ENCODE assay signal across 8 cellular contexts in genomic region chr16:3022697-3023414, GRCh38. TPM values are rescaled to one million over a fixed set of nuclear protein-coding genes. Genes with fewer than 3 reads are reported as not detected.
A peak's percentile ranks its signal among the peaks of the same experiment; 100 is the strongest.
DNase-seq lines count a peak whose midpoint lies in the region; ATAC-seq and TF ChIP-seq lines count a peak whose summit lies in the region.

No MANE protein-coding gene starts in this region.

- intact Hi-C loops in activated CD4-positive, alpha-beta memory T cell treated with anti-CD3 and anti-CD28 coated beads for 36 hours (cut with micrococcal nuclease) = loop anchor here (2.0 to 5.0 kb wide), 3 partner anchors 78 to 239 kb away; partner anchors contain the start of gene FLYWCH1

- TF ChIP-seq CTCF in gastroesophageal sphincter (IDR thresholded peaks at IDR 0.05) = no peak

- CTCF ChIA-PET in activated CD4-positive, alpha-beta memory T cell treated with anti-CD3 and anti-CD28 coated beads for 36 hours (lab: Charles Lee) = interaction anchor here (0.7 to 17.0 kb wide), 7 partner anchors 7 to 166 kb away, joined by 3 to 412 read pairs (median 3); partner anchors contain the start of gene CLDN9

- no peaks in the 10 kb centered on the region for H3K9me3 ChIP-seq in gastroesophageal sphincter
- no peaks in the 10 kb centered on the region for H3K9me3 ChIP-seq in skeletal muscle satellite cell (replicated peaks; ENCODE audit: low read length)

- H3K4me2 ChIP-seq in skeletal muscle satellite cell (ENCODE audit: low read length) = peak overlapping the region; percentile 96

- peaks cover 47% of the 10 kb centered on the region for H3K4me1 Mint-ChIP-seq in activated CD4-positive, alpha-beta memory T cell treated with anti-CD3 and anti-CD28 coated beads for 36 hours (ENCODE audit: low read depth)

- 0% methylated on average over 1 to 3 of the region's 8 CpGs for WGBS in gastroesophageal sphincter (ENCODE audit: low coverage in 1 of 2), 2 donors

- H3K4me1 ChIP-seq in gastroesophageal sphincter (peaks cover 0 to 67% (median 25%) of the 10 kb centered on the region in 3 donors), skeletal muscle satellite cell (ENCODE audit: control insufficient read depth, insufficient read depth, low read length) (peaks cover 21% of the 10 kb centered on the region)

- H3K36me3 ChIP-seq in gastroesophageal sphincter (peaks cover 0 to 22% of the 10 kb centered on the region in 2 donors), skeletal muscle satellite cell (ENCODE audit: insufficient read depth, low read length) (peaks cover 29% of the 10 kb centered on the region)

- no peaks in the 10 kb centered on the region for H3K27me3 Mint-ChIP-seq in activated CD4-positive, alpha-beta memory T cell treated with anti-CD3 and anti-CD28 coated beads for 36 hours

- H3K4me3 ChIP-seq in gastroesophageal sphincter (peak overlapping the region; percentile 60 to 81), skeletal muscle satellite cell (ENCODE audit: low read length) (peak overlapping the region; percentile 97)

- POLR2A ChIA-PET in activated CD4-positive, alpha-beta memory T cell treated with anti-CD3 and anti-CD28 coated beads for 36 hours (lab: Charles Lee) = interaction anchor here (0.9 to 1.6 kb wide), 4 partner anchors 8 to 112 kb away, joined by 3 to 4 read pairs (median 4); partner anchors contain the start of gene ZNF213

- peaks cover 10% of the 10 kb centered on the region for H3K36me3 Mint-ChIP-seq in activated CD4-positive, alpha-beta memory T cell treated with anti-CD3 and anti-CD28 coated beads for 36 hours

- peak overlapping the region; percentile 96 for H3K27ac Mint-ChIP-seq in activated CD4-positive, alpha-beta memory T cell treated with anti-CD3 and anti-CD28 coated beads for 36 hours

- H3K27ac ChIP-seq in gastroesophageal sphincter = peak overlapping the region; percentile 93 to 97 (median 96)

- H3K9me3 Mint-ChIP-seq in activated CD4-positive, alpha-beta memory T cell treated with anti-CD3 and anti-CD28 coated beads for 36 hours = no peaks in the 10 kb centered on the region

- H3K27me3 ChIP-seq in gastroesophageal sphincter (peaks cover 16% of the 10 kb centered on the region), skeletal muscle satellite cell (ENCODE audit: control insufficient read depth, insufficient read depth, low read length) (no peaks in the 10 kb centered on the region)

- DNase-seq in activated T-cell treated with anti-CD3 and anti-CD28 coated beads, Interleukin-2, amount 50 U/mL, for 1 hour = peak; percentile 46
- no peak for DNase-seq in activated T-cell treated with anti-CD3 and anti-CD28 coated beads for 4 hours
- DNase-seq in activated CD4-positive, alpha-beta memory T cell treated with anti-CD3 and anti-CD28 coated beads for 36 hours = no peak
- DNase-seq in NCI-H526 (lab: John Stamatoyannopoulos, UW) = no peak
- DNase-seq in mucosa of gallbladder (ENCODE audit: low spot score) = no peak

- TF ChIP-seq EP300 in gastroesophageal sphincter (IDR thresholded peaks at IDR 0.05) = no peak

- TF ChIP-seq POLR2A in gastroesophageal sphincter (IDR thresholded peaks at IDR 0.05) = no peak

- ATAC-seq in gastroesophageal sphincter (no peak), GM21619 (IDR thresholded peaks at IDR 0.05; ENCODE audit: unreplicated experiment) (no peak)

- peak overlapping the region; percentile 100 for H3K9ac ChIP-seq in skeletal muscle satellite cell (ENCODE audit: low read depth, low read length)

- peak overlapping the region; percentile 91 for H3K4me3 Mint-ChIP-seq in activated CD4-positive, alpha-beta memory T cell treated with anti-CD3 and anti-CD28 coated beads for 36 hours

RNA-seq across cellular contexts. Expression of gene HCFC1R1, which starts 0.9 kb away (rescaled TPM):
- 10 to 100 TPM; 31.8 to 32.8 TPM for total RNA-seq in activated CD4-positive, alpha-beta memory T cell treated with anti-CD3 and anti-CD28 coated beads for 36 hours
- total RNA-seq in gastroesophageal sphincter = 10 to 100 TPM; 20.1 to 94.9 (median 40.5) TPM
- 6.3 and 9.4 TPM in 2 replicates for total RNA-seq in skeletal muscle satellite cell (2012; rRNA removed)
- 54.6 TPM for total RNA-seq in mucosa of gallbladder

RNA-seq across cellular contexts. Expression of gene THOC6, which starts 1.0 kb away (rescaled TPM):
- 10 to 100 TPM; 41.2 to 42.7 TPM for total RNA-seq in activated CD4-positive, alpha-beta memory T cell treated with anti-CD3 and anti-CD28 coated beads for 36 hours
- total RNA-seq in gastroesophageal sphincter (10 to 100 TPM; 17.6 to 28.2 (median 25.0) TPM), mucosa of gallbladder (20.8 TPM)
- total RNA-seq in skeletal muscle satellite cell (2012; rRNA removed) = 14.0 and 16.7 TPM in 2 replicates

RNA-seq across cellular contexts. Expression of gene TNFRSF12A, which starts 2.7 kb away (rescaled TPM):
- total RNA-seq in activated CD4-positive, alpha-beta memory T cell treated with anti-CD3 and anti-CD28 coated beads for 36 hours = 1 to 10 TPM; 6.5 to 8.6 TPM
- total RNA-seq in gastroesophageal sphincter (100 to 1,000 TPM in 2 of 4 donors, 10 to 100 TPM in 2; 26.0 to 135 (median 72.2) TPM), mucosa of gallbladder (98.1 TPM)
- total RNA-seq in skeletal muscle satellite cell (2012; rRNA removed) = 174 and 265 TPM in 2 replicates

RNA-seq across cellular contexts. Expression of gene CLDN6, which starts 4.9 kb away (rescaled TPM):
- total RNA-seq in activated CD4-positive, alpha-beta memory T cell treated with anti-CD3 and anti-CD28 coated beads for 36 hours = not detected
- not detected for total RNA-seq in gastroesophageal sphincter
- total RNA-seq in skeletal muscle satellite cell (2012; rRNA removed) = not detected in 2 replicates
- total RNA-seq in mucosa of gallbladder = 1.1 TPM

RNA-seq across cellular contexts. Expression of gene CLDN9, which starts 10.1 kb away (rescaled TPM):
- not detected for total RNA-seq in activated CD4-positive, alpha-beta memory T cell treated with anti-CD3 and anti-CD28 coated beads for 36 hours
- under 1 TPM in 2 of 4 donors, not detected in 2; 0.32 to 0.39 TPM for total RNA-seq in gastroesophageal sphincter
- total RNA-seq in skeletal muscle satellite cell (2012; rRNA removed) = not detected in 2 replicates
- total RNA-seq in mucosa of gallbladder = 3.3 TPM
